Comparison of ENCODE assay signal across 6 cellular contexts in genomic region chr12:125530876-125531275, GRCh38.
"Had no signal": no experiment of that assay in that cellular context is flagged by ENCODE, and none has a peak within 500 bp of the region (broad histone marks: within the 10 kb centered on the region; RNA-seq: fewer than 3 reads in every experiment).

No MANE protein-coding gene starts in this region.

- H3K4me1 ChIP-seq: HAP-1 had no signal

- H3K9me3 ChIP-seq: HAP-1 had no signal

- H3K4me3 ChIP-seq: GM23338, HAP-1, K562 had no signal

- H3K9me3 Mint-ChIP-seq: GM23338 had no signal

- ATAC-seq: GM23338, HCT116, K562 had no signal

- H3K36me3 ChIP-seq: HAP-1 had no signal

- H3K4me3 Mint-ChIP-seq: GM23338, HFFc6 had no signal

- H3K27ac Mint-ChIP-seq: GM23338, HFFc6 had no signal

- DNase-seq: HFFc6, IMR-90 had no signal
